19 cellular contexts compared by ENCODE assay signal in the genomic region with DNA sequence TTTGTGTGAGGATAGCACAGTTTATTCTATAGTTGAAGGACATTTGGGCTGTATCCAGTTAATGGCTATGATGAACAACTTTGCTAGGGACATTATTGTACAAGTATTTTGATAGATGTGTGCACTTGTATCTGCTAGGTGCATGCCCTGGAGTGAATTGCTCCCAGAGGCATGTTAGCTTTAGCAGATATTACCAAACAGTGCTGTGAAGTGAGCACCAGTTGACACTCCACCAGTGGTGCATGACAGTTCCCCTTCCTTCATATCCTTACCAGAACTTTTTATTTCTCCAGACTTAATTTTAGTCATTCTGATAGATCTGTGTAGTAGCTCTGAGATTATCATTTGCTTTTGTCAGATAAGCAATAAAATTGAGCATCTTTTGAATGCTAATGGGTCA. TPM values are rescaled to one million over a fixed set of nuclear protein-coding genes. Genes with fewer than 3 reads are reported as not detected.
DNase-seq lines count a peak whose midpoint lies in the region; ATAC-seq and TF ChIP-seq lines count a peak whose summit lies in the region.
"Had no signal": no experiment of that assay in that cellular context is flagged by ENCODE, and none has a peak within 500 bp of the region (broad histone marks: within the 10 kb centered on the region; RNA-seq: fewer than 3 reads in every experiment).

No MANE protein-coding gene starts in this region.

- no peaks in the 10 kb centered on the region for H3K27me3 ChIP-seq in BLaER1 treated with 17β-estradiol and CSF1 and Interleukin-3, amounts not matched to agents 10 nM and 100 nM
- H3K27me3 ChIP-seq in OCI-LY1 (ENCODE audit: insufficient read depth, low read length) (no peaks in the 10 kb centered on the region), stomach (no peaks in the 10 kb centered on the region)

- H3K9me3 ChIP-seq in BLaER1 treated with 17β-estradiol and CSF1 and Interleukin-3, amounts not matched to agents 10 nM and 100 nM (replicated peaks in 1 of 11): no peaks in the 10 kb centered on the region
- H3K9me3 ChIP-seq in OCI-LY1 (ENCODE audit: low read length) (no peaks in the 10 kb centered on the region), stomach (no peaks in the 10 kb centered on the region)

- no peak for ATAC-seq in GM18517 (IDR thresholded peaks at IDR 0.05; ENCODE audit: unreplicated experiment)
- ATAC-seq: HCT116 had no signal

- no peak overlapping the region for H3K4me3 ChIP-seq in BLaER1 treated with 17β-estradiol and CSF1 and Interleukin-3, amounts not matched to agents 10 nM and 100 nM
- H3K4me3 ChIP-seq in OCI-LY1 (ENCODE audit: low read depth, low read length, poor library complexity, severe bottlenecking): no peak overlapping the region
- H3K4me3 ChIP-seq in coronary artery: no peak overlapping the region
- no peak overlapping the region for H3K4me3 ChIP-seq in stomach

- DNase-seq in DMS79 treated with DMSO at 0.1 percent for 48 hours (lab: John Stamatoyannopoulos, UW): peak; percentile 16
- no peak for DNase-seq in DMS79 (lab: John Stamatoyannopoulos, UW)
- DNase-seq in coronary artery (ENCODE audit: low spot score): no peak
- DNase-seq in NCI-H345 treated with DMSO at 0.1 percent for 48 hours (lab: John Stamatoyannopoulos, UW; ENCODE audit: unreplicated experiment): no peak
- DNase-seq in stomach: no peak
- DNase-seq: COR-L47, DMS153, IMR-90, NCI-H1436 treated with DMSO at 0.1 percent for 48 hours, NCI-H2107, NCI-H446, NCI-H748 treated with DMSO at 0.1 percent for 48 hours, SIG-M5 had no signal

- no peaks in the 10 kb centered on the region for H3F3A ChIP-seq in OCI-LY1 (ENCODE audit: insufficient read depth, low read length)

- H3K9ac ChIP-seq in BLaER1 treated with 17β-estradiol and CSF1 and Interleukin-3, amounts not matched to agents 10 nM and 100 nM: peak overlapping the region in 1 of 11 experiments; percentile 58; a peak in 2 of 22 replicates
- H3K9ac ChIP-seq in OCI-LY1 (ENCODE audit: low read length): no peak overlapping the region

- H3K27ac ChIP-seq in BLaER1 treated with 17β-estradiol and CSF1 and Interleukin-3, amounts not matched to agents 10 nM and 100 nM: peak overlapping the region in 3 of 11 experiments; percentile 60 to 65 (median 62); a peak in 4 of 22 replicates
- H3K27ac ChIP-seq in OCI-LY1 (ENCODE audit: low read depth, low read length, poor library complexity, severe bottlenecking) (peak overlapping the region; percentile 74), coronary artery (peak overlapping the region; percentile 93 to 98), stomach (no peak overlapping the region)
- H3K27ac ChIP-seq: 22Rv1, C4-2B had no signal

- TF ChIP-seq POLR2A in stomach (IDR thresholded peaks at IDR 0.05): no peak

- TF ChIP-seq EP300 in stomach (IDR thresholded peaks at IDR 0.05): no peak

- peak overlapping the region; percentile 29 to 72 (median 57) for H3K4me2 ChIP-seq in BLaER1 treated with 17β-estradiol and CSF1 and Interleukin-3, amounts not matched to agents 10 nM and 100 nM
- no peak overlapping the region for H3K4me2 ChIP-seq in OCI-LY1 (ENCODE audit: low read length)

- no peak overlapping the region for H2AFZ ChIP-seq in OCI-LY1 (ENCODE audit: low read length)

- no peaks in the 10 kb centered on the region for H3K9me2 ChIP-seq in OCI-LY1 (ENCODE audit: low read depth, low read length)

- no peaks in the 10 kb centered on the region for H3K36me3 ChIP-seq in BLaER1 treated with 17β-estradiol and CSF1 and Interleukin-3, amounts not matched to agents 10 nM and 100 nM
- H3K36me3 ChIP-seq in OCI-LY1 (ENCODE audit: insufficient read depth, low read length) (no peaks in the 10 kb centered on the region), stomach (no peaks in the 10 kb centered on the region)

- H3K4me1 ChIP-seq in BLaER1 treated with 17β-estradiol and CSF1 and Interleukin-3, amounts not matched to agents 10 nM and 100 nM: peaks cover 20 to 47% (median 29%) of the 10 kb centered on the region in 10 experiments
- H3K4me1 ChIP-seq in OCI-LY1 (ENCODE audit: insufficient read depth, low read length, severe bottlenecking): peaks cover 29% of the 10 kb centered on the region
- no peaks in the 10 kb centered on the region for H3K4me1 ChIP-seq in stomach

- TF ChIP-seq CTCF in OCI-LY1 (IDR thresholded peaks at IDR 0.05; ENCODE audit: low read length) (no peak), coronary artery (IDR thresholded peaks at IDR 0.05) (no peak), stomach (IDR thresholded peaks at IDR 0.05) (no peak)

- H3K79me2 ChIP-seq in OCI-LY1 (ENCODE audit: insufficient read depth, low read length): no peaks in the 10 kb centered on the region

- H4K20me1 ChIP-seq in BLaER1 treated with 17β-estradiol and CSF1 and Interleukin-3, amounts not matched to agents 10 nM and 100 nM: no peaks in the 10 kb centered on the region
- no peaks in the 10 kb centered on the region for H4K20me1 ChIP-seq in OCI-LY1 (ENCODE audit: insufficient read depth, low read length)

- intact Hi-C loops in stomach (cut with DNase I; ENCODE audit: low total_unique reads): loop anchor here (5.0 kb wide), 1 partner anchor 188 kb away; no protein-coding TSS in a partner anchor

RNA-seq across cellular contexts. Expression of a gene that starts 48.9 kb away (rescaled TPM):
- 1 to 10 TPM in 4 of 5 donors, not detected in 1; 2.2 to 6.4 (median 2.6) TPM for total RNA-seq in stomach
- polyA plus RNA-seq in stomach: 1 to 10 TPM; 1.0 to 2.3 (median 1.8) TPM
- polyA plus RNA-seq: IMR-90 had no signal

Comparison
In these comparisons a context has a peak if more than half of its experiments do, and no peak if none do; other contexts are left out.
1. H3K27ac ChIP-seq: peak in OCI-LY1 (single experiment) and coronary artery (2 of 2); none in stomach (0 of 5).